In genomic region chr12:65712264-65713004, GRCh38 we compare ENCODE assay signal across 23 cellular contexts.
"Had no signal": no experiment of that assay in that cellular context is flagged by ENCODE, and none has a peak within 500 bp of the region (broad histone marks: within the 10 kb centered on the region; RNA-seq: fewer than 3 reads in every experiment).

No MANE protein-coding gene starts in this region.

- H3K27me3 ChIP-seq: MG63 had no signal

- DNase-seq: KBM-7, MG63, NCI-H1092, NCI-H1105 treated with DMSO at 0.1 percent for 48 hours, NCI-H1417 treated with DMSO at 0.1 percent for 48 hours, NCI-H146, NCI-H1694 treated with DMSO at 0.1 percent for 48 hours, NCI-H1930, NCI-H2081 treated with DMSO at 0.1 percent for 48 hours, NCI-H2171, NCI-H226, NCI-H446, NCI-H510A, NCI-H524 treated with DMSO at 0.1 percent for 48 hours, NCI-H69, NCI-H774, PC-3, SHP77, SK-N-SH had no signal

- ATAC-seq: Panc1, PC-3 had no signal

- H3K27ac ChIP-seq: HL-60, RWPE1 had no signal

- H3K9me2 ChIP-seq: SK-N-SH had no signal

- FAIRE-seq: HTR-8/SVneo had no signal

- H3K4me2 ChIP-seq: SK-N-SH had no signal

- H3K36me3 ChIP-seq: MG63 had no signal

- H3K9ac ChIP-seq: SK-N-SH had no signal

- H3K4me3 ChIP-seq: MG63 had no signal

- H3K9me3 ChIP-seq: MG63, SK-N-SH had no signal
